8 cellular contexts compared by ENCODE assay signal in the genomic region with DNA sequence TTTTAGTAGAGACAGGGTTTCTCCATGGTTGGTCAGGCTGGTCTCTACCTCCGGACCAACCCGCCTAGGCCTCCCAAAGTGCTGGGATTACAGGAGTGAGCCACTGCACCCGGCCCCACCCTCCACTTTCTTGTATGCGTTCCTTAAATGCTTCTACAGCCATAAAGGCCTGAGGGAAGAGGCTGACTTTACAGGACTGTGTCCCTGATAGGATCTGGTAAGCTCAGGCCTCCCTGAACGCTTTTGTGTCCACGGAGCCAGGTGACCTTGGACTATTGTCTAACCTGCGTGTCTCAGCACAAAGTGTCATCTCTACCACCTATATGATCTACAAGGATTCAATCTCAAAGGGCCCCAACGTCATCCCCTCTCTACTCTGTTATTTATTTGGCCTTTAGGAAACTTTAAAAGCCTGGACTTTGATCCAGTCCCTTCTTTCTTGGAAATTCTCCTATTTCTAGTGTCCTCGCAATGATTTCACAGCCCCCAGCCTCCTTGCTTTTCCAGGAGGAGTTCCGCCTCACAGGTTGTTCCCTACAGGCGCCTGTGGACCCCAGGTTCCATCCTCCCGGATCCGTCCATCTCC. TPM values are rescaled to one million over a fixed set of nuclear protein-coding genes. Genes with fewer than 3 reads are reported as not detected.
A peak's percentile ranks its signal among the peaks of the same experiment; 100 is the strongest.
DNase-seq lines count a peak whose midpoint lies in the region; ATAC-seq, FAIRE-seq and TF ChIP-seq lines count a peak whose summit lies in the region.

No MANE protein-coding gene starts in this region.

- no peak for ATAC-seq in activated T-cell treated with anti-CD3 and anti-CD28 coated beads, Interleukin-2, amount 50 U/mL, for 4 hours
- ATAC-seq in body of pancreas, result no peak
- peak; percentile 23 to 27 for ATAC-seq in upper lobe of left lung (ENCODE audit: low FRiP score in 2 of 2)
- ATAC-seq in HG02642 (IDR thresholded peaks at IDR 0.05; ENCODE audit: poor library complexity, unreplicated experiment), result no peak

- peaks cover 14% of the 10 kb centered on the region for H3K36me3 Mint-ChIP-seq in activated T-cell treated with anti-CD3 and anti-CD28 coated beads, Interleukin-2, amount 50 U/mL, for 4 hours (ENCODE audit: insufficient read depth)

- TF ChIP-seq CTCF in body of pancreas (IDR thresholded peaks at IDR 0.05) (no peak), lower leg skin (IDR thresholded peaks at IDR 0.05) (no peak), upper lobe of left lung (IDR thresholded peaks at IDR 0.05) (no peak)

- peaks cover 47% of the 10 kb centered on the region for H3K4me1 Mint-ChIP-seq in activated T-cell treated with anti-CD3 and anti-CD28 coated beads, Interleukin-2, amount 50 U/mL, for 4 hours (ENCODE audit: low read depth)

- H3K9me3 Mint-ChIP-seq in activated T-cell treated with anti-CD3 and anti-CD28 coated beads, Interleukin-2, amount 50 U/mL, for 4 hours, result no peaks in the 10 kb centered on the region

- FAIRE-seq in frontal cortex (lab: Jason Lieb, UNC), result no peak

- no peak for TF ChIP-seq EP300 in upper lobe of left lung (IDR thresholded peaks at IDR 0.05)

- H3K4me3 ChIP-seq in body of pancreas (peak overlapping the region; percentile 79 to 89), lower leg skin (ENCODE audit: low read depth, poor library complexity, severe bottlenecking) (peak overlapping the region; percentile 93), upper lobe of left lung (peak overlapping the region; percentile 30 to 84 (median 76))

- H3K27ac ChIP-seq in body of pancreas (peak overlapping the region in 3 of 4 donors; percentile 69 to 82 (median 77)), upper lobe of left lung (peak overlapping the region; percentile 73 to 89 (median 83))

- H3K4me1 ChIP-seq in body of pancreas (peaks cover 50% of the 10 kb centered on the region), upper lobe of left lung (peaks cover 22 to 38% (median 25%) of the 10 kb centered on the region in 4 donors)

- no peaks in the 10 kb centered on the region for H3K27me3 Mint-ChIP-seq in activated T-cell treated with anti-CD3 and anti-CD28 coated beads, Interleukin-2, amount 50 U/mL, for 4 hours (ENCODE audit: low read depth)

- no peaks in the 10 kb centered on the region for H3K36me3 ChIP-seq in body of pancreas (replicated peaks in 1 of 2; ENCODE audit: insufficient read depth in 1 of 2, low read depth in 2 of 2)
- H3K36me3 ChIP-seq in upper lobe of left lung, result peaks cover 0 to 32% (median 11%) of the 10 kb centered on the region in 4 donors

- H3K27me3 ChIP-seq in body of pancreas (no peaks in the 10 kb centered on the region), upper lobe of left lung (no peaks in the 10 kb centered on the region)

- no peak for TF ChIP-seq POLR2A in body of pancreas (IDR thresholded peaks at IDR 0.05)
- no peak for TF ChIP-seq POLR2A in lower leg skin (IDR thresholded peaks at IDR 0.05)
- TF ChIP-seq POLR2A in upper lobe of left lung (IDR thresholded peaks at IDR 0.05), result no peak

- DNase-seq in activated T-cell treated with anti-CD3 and anti-CD28 coated beads, Interleukin-2, amount 50 U/mL, for 4 hours, result no peak
- no peak for DNase-seq in activated T-cell treated with anti-CD3 and anti-CD28 coated beads, Interleukin-2, amount 50 U/mL, for 1 hour
- DNase-seq in body of pancreas, result no peak
- no peak for DNase-seq in lower leg skin (ENCODE audit: low spot score in 2 of 2)
- no peak for DNase-seq in upper lobe of left lung
- no peak for DNase-seq in NCI-H187 treated with DMSO at 0.1 percent for 48 hours (lab: John Stamatoyannopoulos, UW)
- no peak for DNase-seq in frontal cortex (ENCODE audit: low spot score in 2 of 2)

- intact Hi-C loops in body of pancreas (cut with DNase I) (no loop called here), lower leg skin (cut with DNase I; ENCODE audit: low total_unique reads) (no loop called here)

- WGBS in body of pancreas, 2 donors, result 8 to 10% methylated on average over 11 to 12 of the region's 13 CpGs
- WGBS in lower leg skin, 2 donors, result 20% methylated on average over 13 of the region's 13 CpGs
- 5 to 26% methylated on average over 7 to 13 of the region's 13 CpGs for WGBS in upper lobe of left lung, 2 donors

- peak overlapping the region; percentile 96 for H3K4me3 Mint-ChIP-seq in activated T-cell treated with anti-CD3 and anti-CD28 coated beads, Interleukin-2, amount 50 U/mL, for 4 hours

- H3K9me3 ChIP-seq in body of pancreas (no peaks in the 10 kb centered on the region), upper lobe of left lung (no peaks in the 10 kb centered on the region)

RNA-seq across cellular contexts. Expression of gene ZNF552, which starts 0.7 kb away (rescaled TPM):
- 1 to 10 TPM; 6.4 to 7.9 (median 6.6) TPM for total RNA-seq in activated T-cell treated with anti-CD3 and anti-CD28 coated beads, Interleukin-2, amount 50 U/mL, for 4 hours
- total RNA-seq in body of pancreas (10 to 100 TPM in 1 of 2 donors, 1 to 10 TPM in 1; 9.6 to 71.5 TPM), lower leg skin (1 to 10 TPM; 5.4 to 7.0 (median 5.9) TPM), upper lobe of left lung (10 to 100 TPM; 12.1 to 68.1 (median 21.0) TPM), frontal cortex (9.0 TPM)

RNA-seq across cellular contexts. Expression of gene ZNF587B, which starts 16.1 kb away (rescaled TPM):
- 10 to 100 TPM; 22.6 to 29.1 (median 27.9) TPM for total RNA-seq in activated T-cell treated with anti-CD3 and anti-CD28 coated beads, Interleukin-2, amount 50 U/mL, for 4 hours
- 10 to 100 TPM; 18.7 to 36.6 TPM for total RNA-seq in body of pancreas
- 10 to 100 TPM; 11.8 to 16.7 (median 13.7) TPM for total RNA-seq in lower leg skin
- total RNA-seq in upper lobe of left lung, result 10 to 100 TPM; 10.2 to 32.5 (median 16.4) TPM
- total RNA-seq in frontal cortex, result 20.8 TPM

RNA-seq across cellular contexts. Expression of gene ZNF587, which starts 35.6 kb away (rescaled TPM):
- total RNA-seq in activated T-cell treated with anti-CD3 and anti-CD28 coated beads, Interleukin-2, amount 50 U/mL, for 4 hours, result 10 to 100 TPM; 17.9 to 22.1 (median 20.8) TPM
- total RNA-seq in body of pancreas (10 to 100 TPM; 13.7 to 20.1 TPM), lower leg skin (10 to 100 TPM; 10.6 to 18.0 (median 17.2) TPM), upper lobe of left lung (10 to 100 TPM; 12.2 to 52.4 (median 23.0) TPM), frontal cortex (24.9 TPM)

RNA-seq across cellular contexts. Expression of gene ZNF586, which starts 44.5 kb away (rescaled TPM):
- total RNA-seq in activated T-cell treated with anti-CD3 and anti-CD28 coated beads, Interleukin-2, amount 50 U/mL, for 4 hours, result 10 to 100 TPM; 14.7 to 17.6 (median 15.5) TPM
- total RNA-seq in body of pancreas (10 to 100 TPM in 1 of 2 donors, 1 to 10 TPM in 1; 4.2 to 33.6 TPM), lower leg skin (10 to 100 TPM in 3 of 4 donors, 1 to 10 TPM in 1; 9.1 to 21.4 (median 17.5) TPM), upper lobe of left lung (10 to 100 TPM; 13.2 to 30.4 (median 19.6) TPM), frontal cortex (61.1 TPM)

Comparison
In these comparisons a context has a peak if more than half of its experiments do, and no peak if none do; other contexts are left out.
1. ATAC-seq: peak in upper lobe of left lung (2 of 2); none in activated T-cell treated with anti-CD3 and anti-CD28 coated beads, Interleukin-2, amount 50 U/mL, for 4 hours (0 of 2), body of pancreas (single experiment) and HG02642 (single experiment).
2. Peak in every context shown above with its lines, with median percentiles within 50 percentile points of each other: H3K4me3 ChIP-seq.